In the genomic region with DNA sequence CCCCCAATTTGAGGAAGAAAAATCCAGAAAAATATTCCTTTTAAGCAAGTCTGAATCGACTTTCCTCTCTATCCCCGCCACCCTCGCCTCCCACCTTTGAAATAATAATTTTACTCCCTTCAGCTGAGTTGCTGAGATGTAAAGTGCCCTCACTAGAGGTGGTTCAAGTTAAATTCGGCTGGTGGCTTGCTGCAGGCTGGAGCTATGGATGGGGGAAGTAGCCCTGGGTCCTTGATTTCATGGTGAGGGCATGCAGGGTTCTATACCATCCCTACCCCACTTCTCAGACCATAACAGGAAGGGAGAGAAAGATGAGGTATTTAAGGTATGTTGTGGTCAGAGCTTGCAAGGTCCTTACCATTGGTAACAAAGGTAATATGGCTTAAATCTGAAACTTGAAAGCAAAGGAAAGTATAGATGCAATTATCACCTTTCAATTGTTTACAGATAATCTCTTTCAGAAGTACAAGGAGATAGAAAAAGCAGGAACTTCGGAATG, we compare ENCODE assay signal across 8 cellular contexts.
DNase-seq lines count a peak whose midpoint lies in the region; ATAC-seq and TF ChIP-seq lines count a peak whose summit lies in the region.

No MANE protein-coding gene starts in this region.

- POLR2A ChIA-PET in naive thymus-derived CD4-positive, alpha-beta T cell (lab: Charles Lee): interaction anchor here (0.8 to 5.5 kb wide), 20 partner anchors 8 to 309 kb away, joined by 3 to 89 read pairs (median 4); no protein-coding TSS in a partner anchor

- peaks cover 0 to 1% (median 0%) of the 10 kb centered on the region in 11 donors for H3K9me3 Mint-ChIP-seq in naive thymus-derived CD4-positive, alpha-beta T cell

- H3K27me3 ChIP-seq in naive thymus-derived CD4-positive, alpha-beta T cell (ENCODE audit: control insufficient read depth in 2 of 2, insufficient read depth in 2 of 2, low read length in 2 of 2): no peaks in the 10 kb centered on the region

- in situ Hi-C loops in Caki2 (cut with HindIII; ENCODE audit: low pct_unique_long_range_greater_than_20kb, low sequenced_read_pairs): no loop called here
- in situ Hi-C loops in astrocyte of the spinal cord (cut with HindIII; ENCODE audit: low sequenced_read_pairs): no loop called here
- in situ Hi-C loops in GM13977 (cut with MboI; ENCODE audit: low pct_unique_long_range_greater_than_20kb, low sequenced_read_pairs, unreplicated experiment): no loop called here

- intact Hi-C loops in naive thymus-derived CD4-positive, alpha-beta T cell (cut with micrococcal nuclease): loop anchor here (1.0 to 10.0 kb wide), 10 partner anchors 10 to 1109 kb away; a partner anchor contains a TSS

- no peak for ATAC-seq in naive thymus-derived CD4-positive, alpha-beta T cell

- H3K4me1 Mint-ChIP-seq in naive thymus-derived CD4-positive, alpha-beta T cell: peaks cover 13 to 77% (median 66%) of the 10 kb centered on the region in 7 donors

- H3K4me3 ChIP-seq in astrocyte of the spinal cord (ENCODE audit: low read depth, low read length): no peak overlapping the region
- H3K4me3 ChIP-seq in naive thymus-derived CD4-positive, alpha-beta T cell (ENCODE audit: low read length): peak overlapping the region; percentile 95

- no peaks in the 10 kb centered on the region for H3K9me3 ChIP-seq in naive thymus-derived CD4-positive, alpha-beta T cell (ENCODE audit: control insufficient read depth in 2 of 3, low read length in 3 of 3)

- peak overlapping the region; percentile 92 to 100 (median 99) for H3K4me3 Mint-ChIP-seq in naive thymus-derived CD4-positive, alpha-beta T cell

- H3K36me3 ChIP-seq in naive thymus-derived CD4-positive, alpha-beta T cell (ENCODE audit: control insufficient read depth in 2 of 3, insufficient read depth in 3 of 3, low read length in 3 of 3): no peaks in the 10 kb centered on the region

- CTCF ChIA-PET in naive thymus-derived CD4-positive, alpha-beta T cell (lab: Charles Lee): interaction anchor here (0.6 to 4.2 kb wide), 10 partner anchors 11 to 312 kb away, joined by 3 to 29 read pairs (median 4); no protein-coding TSS in a partner anchor

- TF ChIP-seq CTCF in astrocyte of the spinal cord (IDR thresholded peaks at IDR 0.05; ENCODE audit: low read depth, low read length) (no peak), GM13977 (IDR thresholded peaks at IDR 0.05; ENCODE audit: extremely low read depth, insufficient read depth, missing control alignments) (no peak)

- DNase-seq in Caki2 (ENCODE audit: low read depth): peak; percentile 57
- DNase-seq in HT-29 (ENCODE audit: low spot score): peak; percentile 55
- peak; percentile 62 for DNase-seq in astrocyte of the spinal cord (ENCODE audit: low read depth, low spot score)
- DNase-seq in naive thymus-derived CD4-positive, alpha-beta T cell: peak in 1 of 9 donors; percentile 9
- no peak for DNase-seq in pons (ENCODE audit: low spot score)
- DNase-seq in GM13977 (ENCODE audit: low spot score): no peak
- DNase-seq in stimulated activated CD4-positive, alpha-beta T cell treated with anti-CD3 and anti-CD28 coated beads, Interleukin-2, amount 100 ng/mL, for 24 hours: no peak
- DNase-seq in stimulated activated CD8-positive, alpha-beta memory T cell treated with anti-CD3 and anti-CD28 coated beads, Interleukin-4, amount 100 ng/mL, for 48 hours: no peak

- H3K4me1 ChIP-seq in naive thymus-derived CD4-positive, alpha-beta T cell (ENCODE audit: control insufficient read depth in 2 of 2, insufficient read depth in 2 of 2, low read length in 2 of 2): peaks cover 26 to 50% of the 10 kb centered on the region in 2 donors

- no peaks in the 10 kb centered on the region for H3K27me3 Mint-ChIP-seq in naive thymus-derived CD4-positive, alpha-beta T cell

- H3K27ac ChIP-seq in naive thymus-derived CD4-positive, alpha-beta T cell (ENCODE audit: low read depth, low read length): peak overlapping the region; percentile 82

- H3K27ac Mint-ChIP-seq in naive thymus-derived CD4-positive, alpha-beta T cell: peak overlapping the region; percentile 86 to 100 (median 96)

- H3K36me3 Mint-ChIP-seq in naive thymus-derived CD4-positive, alpha-beta T cell: peaks cover 0 to 17% (median 15%) of the 10 kb centered on the region in 5 donors

Comparison
In these comparisons a context has a peak if more than half of its experiments do, and no peak if none do; other contexts are left out.
1. DNase-seq: peak in Caki2 (single experiment), HT-29 (single experiment) and astrocyte of the spinal cord (single experiment); none in pons (single experiment), GM13977 (single experiment), stimulated activated CD4-positive, alpha-beta T cell treated with anti-CD3 and anti-CD28 coated beads, Interleukin-2, amount 100 ng/mL, for 24 hours (0 of 2) and stimulated activated CD8-positive, alpha-beta memory T cell treated with anti-CD3 and anti-CD28 coated beads, Interleukin-4, amount 100 ng/mL, for 48 hours (single experiment).